2 cellular contexts compared by ENCODE assay signal in genomic region chr6:116218172-116218633, GRCh38.
TF ChIP-seq lines count a peak whose summit lies in the region.

No MANE protein-coding gene starts in this region.

TF ChIP-seq in HEK293, 187 proteins besides CTCF, POLR2A, EP300 and RAD21 (continued from another document):
- TF ChIP-seq ZNF654 (tag by site-specific recombination; IDR thresholded peaks at IDR 0.05; ENCODE audit: low read depth) = peak; percentile 82

TF ChIP-seq in liver, 16 proteins besides CTCF, POLR2A, EP300 and RAD21 (continued from another document):
- TF ChIP-seq ZBTB33 (IDR thresholded peaks at IDR 0.05) (no peak), FOXA1 (IDR thresholded peaks at IDR 0.05) (no peak), TAF1 (conservative IDR thresholded peaks at IDR 0.05) (no peak), NR2F2 (IDR thresholded peaks at IDR 0.05) (no peak), RXRA (IDR thresholded peaks at IDR 0.05) (no peak), YY1 (IDR thresholded peaks at IDR 0.05) (no peak), EGR1 (IDR thresholded peaks at IDR 0.05; ENCODE audit: low read depth in 2 of 2) (no peak)
